In genomic region chr16:29789775-29790182, GRCh38 we compare ENCODE assay signal across 8 cellular contexts. TPM values are rescaled to one million over a fixed set of nuclear protein-coding genes. Genes with fewer than 3 reads are reported as not detected.
A peak's percentile ranks its signal among the peaks of the same experiment; 100 is the strongest.
DNase-seq lines count a peak whose midpoint lies in the region; TF ChIP-seq lines count a peak whose summit lies in the region.

No MANE protein-coding gene starts in this region.

- peaks cover 35% of the 10 kb centered on the region for H3K36me3 Mint-ChIP-seq in activated CD4-positive, alpha-beta memory T cell treated with anti-CD3 and anti-CD28 coated beads, Interleukin-2, amount 10 ng/mL, durations not matched to agents 7 days and 5 days (ENCODE audit: low read depth)

- no peak for TF ChIP-seq EP300 in stomach (IDR thresholded peaks at IDR 0.05)

- no peaks in the 10 kb centered on the region for H3K9me3 Mint-ChIP-seq in activated CD4-positive, alpha-beta memory T cell treated with anti-CD3 and anti-CD28 coated beads, Interleukin-2, amount 10 ng/mL, durations not matched to agents 7 days and 5 days

- H3K9ac ChIP-seq in iPS-15b (ENCODE audit: low read depth, low read length), result peak overlapping the region; percentile 99

- H3K4me3 ChIP-seq in iPS-15b (ENCODE audit: low read depth, low read length), result peak overlapping the region; percentile 94
- peak overlapping the region; percentile 67 to 92 (median 84) for H3K4me3 ChIP-seq in stomach

- no peaks in the 10 kb centered on the region for H3K9me3 ChIP-seq in iPS-15b (ENCODE audit: control insufficient read depth, insufficient read depth, low read length)
- no peaks in the 10 kb centered on the region for H3K9me3 ChIP-seq in stomach

- 60 to 77% (median 66%) methylated on average over 15 to 20 of the region's 20 CpGs for WGBS in stomach, 5 donors

- DNase-seq in NCI-H510A treated with DMSO at 0.1 percent for 48 hours (lab: John Stamatoyannopoulos, UW) (peak; percentile 77), NCI-H510A (lab: John Stamatoyannopoulos, UW) (no peak), stomach (no peak), A172 (ENCODE audit: low spot score) (no peak), MV-4-11 (lab: John Stamatoyannopoulos, UW) (no peak), DMS153 (lab: John Stamatoyannopoulos, UW) (no peak)
- DNase-seq in activated CD4-positive, alpha-beta memory T cell treated with anti-CD3 and anti-CD28 coated beads, Interleukin-2, amount 10 ng/mL, durations not matched to agents 7 days and 5 days, result no peak

- H3K27ac Mint-ChIP-seq in activated CD4-positive, alpha-beta memory T cell treated with anti-CD3 and anti-CD28 coated beads, Interleukin-2, amount 10 ng/mL, durations not matched to agents 7 days and 5 days, result peak overlapping the region; percentile 95

- no peak for TF ChIP-seq CTCF in stomach (IDR thresholded peaks at IDR 0.05)

- intact Hi-C loops in stomach (cut with DNase I; ENCODE audit: low total_unique reads), result no loop called here

- CTCF ChIA-PET in activated CD4-positive, alpha-beta memory T cell treated with anti-CD3 and anti-CD28 coated beads, Interleukin-2, amount 10 ng/mL, durations not matched to agents 7 days and 5 days (lab: Charles Lee), result interaction anchor here (0.8 to 4.8 kb wide), 28 partner anchors 9 to 265 kb away, joined by 3 to 68 read pairs (median 5); partner anchors contain the start of genes C16orf54, MAZ, MVP and PAGR1

- peak overlapping the region; percentile 100 for H3K4me3 Mint-ChIP-seq in activated CD4-positive, alpha-beta memory T cell treated with anti-CD3 and anti-CD28 coated beads, Interleukin-2, amount 10 ng/mL, durations not matched to agents 7 days and 5 days

- no peaks in the 10 kb centered on the region for H3K27me3 Mint-ChIP-seq in activated CD4-positive, alpha-beta memory T cell treated with anti-CD3 and anti-CD28 coated beads, Interleukin-2, amount 10 ng/mL, durations not matched to agents 7 days and 5 days

- peak overlapping the region; percentile 86 to 91 (median 90) for H3K27ac ChIP-seq in stomach

- H3K27me3 ChIP-seq in iPS-15b (ENCODE audit: control insufficient read depth, insufficient read depth, low read length), result peaks cover 3% of the 10 kb centered on the region
- no peaks in the 10 kb centered on the region for H3K27me3 ChIP-seq in stomach

- POLR2A ChIA-PET in activated CD4-positive, alpha-beta memory T cell treated with anti-CD3 and anti-CD28 coated beads, Interleukin-2, amount 10 ng/mL, durations not matched to agents 7 days and 5 days (lab: Charles Lee), result interaction anchor here (0.8 to 13.0 kb wide), 32 partner anchors 14 to 395 kb away, joined by 3 to 260 read pairs (median 6); partner anchors contain the start of genes C16orf54, CORO1A, KCTD13 and MAZ

- no peak for TF ChIP-seq POLR2A in stomach (IDR thresholded peaks at IDR 0.05)

- peaks cover 51% of the 10 kb centered on the region for H3K4me1 Mint-ChIP-seq in activated CD4-positive, alpha-beta memory T cell treated with anti-CD3 and anti-CD28 coated beads, Interleukin-2, amount 10 ng/mL, durations not matched to agents 7 days and 5 days

- H3K36me3 ChIP-seq in iPS-15b (ENCODE audit: control insufficient read depth, insufficient read depth, low read length) (peaks cover 5% of the 10 kb centered on the region), stomach (no peaks in the 10 kb centered on the region)

- peaks cover 11% of the 10 kb centered on the region for H3K4me1 ChIP-seq in iPS-15b (ENCODE audit: control insufficient read depth, insufficient read depth, low read length)
- H3K4me1 ChIP-seq in stomach, result peaks cover 4 to 40% (median 31%) of the 10 kb centered on the region in 4 donors

RNA-seq across cellular contexts. Expression of gene KIF22, which starts 0.8 kb away (rescaled TPM):
- 100 to 1,000 TPM; 187 to 192 TPM for total RNA-seq in activated CD4-positive, alpha-beta memory T cell treated with anti-CD3 and anti-CD28 coated beads, Interleukin-2, amount 10 ng/mL, durations not matched to agents 7 days and 5 days
- 100 to 1,000 TPM in 1 of 5 donors, 10 to 100 TPM in 4; 11.1 to 229 (median 26.8) TPM for total RNA-seq in stomach
- 10 to 100 TPM; 53.6 to 88.5 (median 59.2) TPM for polyA plus RNA-seq in stomach
- 118 and 129 TPM in 2 replicates for total RNA-seq in A172 (2014; rRNA removed; shearing (Covaris generic))

RNA-seq across cellular contexts. Expression of gene ZG16, which starts 11.7 kb away (rescaled TPM):
- not detected for total RNA-seq in activated CD4-positive, alpha-beta memory T cell treated with anti-CD3 and anti-CD28 coated beads, Interleukin-2, amount 10 ng/mL, durations not matched to agents 7 days and 5 days
- 10 to 100 TPM in 1 of 5 donors, 1 to 10 TPM in 1, not detected in 3; 1.1 to 33.6 TPM for total RNA-seq in stomach
- under 1 TPM in 1 of 3 donors, not detected in 2; 0.76 TPM for polyA plus RNA-seq in stomach
- total RNA-seq in A172 (2014; rRNA removed; shearing (Covaris generic)), result not detected in 2 replicates

RNA-seq across cellular contexts. Expression of gene MAZ, which starts 16.6 kb away (rescaled TPM):
- 100 to 1,000 TPM; 365 to 376 TPM for total RNA-seq in activated CD4-positive, alpha-beta memory T cell treated with anti-CD3 and anti-CD28 coated beads, Interleukin-2, amount 10 ng/mL, durations not matched to agents 7 days and 5 days
- 100 to 1,000 TPM in 4 of 5 donors, 10 to 100 TPM in 1; 11.7 to 865 (median 117) TPM for total RNA-seq in stomach
- polyA plus RNA-seq in stomach, result 100 to 1,000 TPM in 2 of 3 donors, 10 to 100 TPM in 1; 79.9 to 160 (median 102) TPM
- 205 and 254 TPM in 2 replicates for total RNA-seq in A172 (2014; rRNA removed; shearing (Covaris generic))

RNA-seq across cellular contexts. Expression of gene PRRT2, which starts 22.2 kb away (rescaled TPM):
- total RNA-seq in activated CD4-positive, alpha-beta memory T cell treated with anti-CD3 and anti-CD28 coated beads, Interleukin-2, amount 10 ng/mL, durations not matched to agents 7 days and 5 days, result 1 to 10 TPM in 1 of 2 experiments, under 1 TPM in 1; 0.91 to 1.0 TPM
- total RNA-seq in stomach, result 10 to 100 TPM in 1 of 5 donors, 1 to 10 TPM in 2, not detected in 2; 4.0 to 17.4 (median 4.6) TPM
- polyA plus RNA-seq in stomach, result under 1 TPM in 2 of 3 donors, not detected in 1; 0.62 to 0.83 TPM
- 3.3 and 7.4 TPM in 2 replicates for total RNA-seq in A172 (2014; rRNA removed; shearing (Covaris generic))

RNA-seq across cellular contexts. Expression of gene PAGR1, which starts 26.2 kb away (rescaled TPM):
- 10 to 100 TPM; 26.6 to 28.4 TPM for total RNA-seq in activated CD4-positive, alpha-beta memory T cell treated with anti-CD3 and anti-CD28 coated beads, Interleukin-2, amount 10 ng/mL, durations not matched to agents 7 days and 5 days
- total RNA-seq in stomach, result 100 to 1,000 TPM in 1 of 5 donors, 10 to 100 TPM in 3, 1 to 10 TPM in 1; 7.1 to 124 (median 19.8) TPM
- polyA plus RNA-seq in stomach, result 10 to 100 TPM; 24.0 to 31.6 (median 27.1) TPM
- 41.8 and 55.0 TPM in 2 replicates for total RNA-seq in A172 (2014; rRNA removed; shearing (Covaris generic))
